Comparison of ENCODE assay signal across 1 cellular context in genomic region chr16:75281009-75281408, GRCh38. TPM values are rescaled to one million over a fixed set of nuclear protein-coding genes. Genes with fewer than 3 reads are reported as not detected.
"Had no signal": no experiment of that assay in that cellular context is flagged by ENCODE, and none has a peak within 500 bp of the region (broad histone marks: within the 10 kb centered on the region; RNA-seq: fewer than 3 reads in every experiment).

No MANE protein-coding gene starts in this region.

RNA-seq across cellular contexts. Expression of gene BCAR1, which starts 29.6 kb away (rescaled TPM):
- polyA plus RNA-seq: IgD-negative memory B cell had no signal
